Comparison of ENCODE assay signal across 8 cellular contexts in the genomic region with DNA sequence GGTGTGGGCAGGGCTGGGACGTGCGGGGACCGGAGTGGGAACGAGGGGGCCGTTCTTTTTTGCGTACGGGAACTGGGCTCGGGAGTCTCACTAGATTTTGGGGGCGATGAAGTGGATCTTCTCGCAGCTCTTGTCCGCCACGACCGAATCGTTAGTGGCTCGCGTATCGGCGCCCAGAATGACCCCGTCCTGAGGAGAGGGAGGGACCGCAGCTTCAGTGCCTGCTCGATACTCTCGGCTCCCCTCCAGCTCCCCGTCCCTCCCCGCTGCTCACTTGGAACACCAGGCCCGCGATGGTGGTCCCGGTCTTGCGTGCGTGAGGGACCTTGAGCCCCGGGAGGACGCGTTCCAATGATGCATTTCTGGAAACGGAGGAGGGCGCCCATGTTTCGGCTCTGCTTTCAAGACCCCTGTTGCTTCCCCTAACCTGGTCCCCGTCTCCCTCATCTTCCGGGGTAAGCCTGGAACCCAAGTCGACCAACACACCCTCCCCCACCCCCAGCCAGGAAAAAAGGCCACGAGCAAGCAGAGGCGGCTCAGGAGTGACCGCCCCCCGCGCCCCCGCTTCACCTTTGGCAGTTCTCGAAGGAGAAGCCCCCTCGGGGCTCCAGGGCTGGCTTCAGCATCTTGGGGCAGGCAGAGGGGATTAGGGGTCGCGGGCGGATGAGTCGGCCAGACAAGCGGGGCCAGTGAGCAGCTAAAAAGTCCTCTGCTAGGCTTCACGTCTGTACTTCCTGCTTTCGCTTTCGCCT. TPM values are rescaled to one million over a fixed set of nuclear protein-coding genes. Genes with fewer than 3 reads are reported as not detected.
DNase-seq lines count a peak whose midpoint lies in the region; ATAC-seq and TF ChIP-seq lines count a peak whose summit lies in the region.

TSS of gene PSMB10 (minus strand) at position 727 of the 752 bp plus-strand sequence. CDS start at position 626, 101 bp downstream.

- H3K9me3 ChIP-seq in BE2C (no peaks in the 10 kb centered on the region), mucosa of rectum (ENCODE audit: control insufficient read depth in 2 of 2, low read length in 2 of 2) (no peaks in the 10 kb centered on the region)

- H3K4me1 ChIP-seq in BE2C (no peaks in the 10 kb centered on the region; the same call in 1 of the 2 replicates), mucosa of rectum (ENCODE audit: control insufficient read depth in 2 of 2, insufficient read depth in 2 of 2, low read length in 2 of 2) (peaks cover 23 to 26% of the 10 kb centered on the region in 2 donors)

- no peak for TF ChIP-seq CTCF in BE2C (IDR thresholded peaks at IDR 0.05; ENCODE audit: low read depth, low read length)

- H3K9ac ChIP-seq in mucosa of rectum (ENCODE audit: low read depth in 1 of 2, low read length in 2 of 2) = peak within 1 kb of the TSS; percentile 98

- H3K4me3 ChIP-seq in BE2C (ENCODE audit: low read depth, low read length) = peak within 1 kb of the TSS; percentile 86
- H3K4me3 ChIP-seq in mucosa of rectum (ENCODE audit: low read length in 2 of 2) = peak within 1 kb of the TSS; percentile 95 to 99

- H3K27ac ChIP-seq in mucosa of rectum (ENCODE audit: low read depth in 2 of 2, low read length in 2 of 2) = peak within 1 kb of the TSS; percentile 94 to 96

- ATAC-seq in GM18907 (IDR thresholded peaks at IDR 0.05; ENCODE audit: unreplicated experiment) = peak; percentile 1
- ATAC-seq in HG03097 (IDR thresholded peaks at IDR 0.05; ENCODE audit: low FRiP score, unreplicated experiment) = no peak

- peak; percentile 51 for TF ChIP-seq POLR2A in erythroblast (IDR thresholded peaks at IDR 0.05; ENCODE audit: low read length)

- H3K36me3 ChIP-seq in BE2C (no peaks in the 10 kb centered on the region), mucosa of rectum (ENCODE audit: control insufficient read depth in 2 of 2, insufficient read depth in 2 of 2, low read length in 2 of 2) (peaks cover 17 to 31% of the 10 kb centered on the region in 2 donors)

- DNase-seq in BE2C = peak; percentile 40
- peak; percentile 67 for DNase-seq in LoVo (ENCODE audit: low spot score)
- DNase-seq in activated CD8-positive, alpha-beta memory T cell treated with anti-CD3 and anti-CD28 coated beads for 48 hours (ENCODE audit: low read depth in 2 of 3, low spot score in 2 of 3) = peak in 2 of 3 experiments; percentile 52 to 57
- DNase-seq in erythroblast (lab: John Stamatoyannopoulos, UW) = peak; percentile 75 to 78
- DNase-seq in superior temporal gyrus (ENCODE audit: extremely low spot score) = peak; percentile 40

- no peaks in the 10 kb centered on the region for H3K27me3 ChIP-seq in BE2C
- no peaks in the 10 kb centered on the region for H3K27me3 ChIP-seq in mucosa of rectum (ENCODE audit: control insufficient read depth in 2 of 2, insufficient read depth in 2 of 2, low read length in 2 of 2)

RNA-seq across cellular contexts. Expression of gene PSMB10, which starts in this region (rescaled TPM):
- polyA plus RNA-seq in BE2C (2012; ENCODE audit: insufficient read depth, insufficient read length, low read depth) = 155 TPM
